In the genomic region with DNA sequence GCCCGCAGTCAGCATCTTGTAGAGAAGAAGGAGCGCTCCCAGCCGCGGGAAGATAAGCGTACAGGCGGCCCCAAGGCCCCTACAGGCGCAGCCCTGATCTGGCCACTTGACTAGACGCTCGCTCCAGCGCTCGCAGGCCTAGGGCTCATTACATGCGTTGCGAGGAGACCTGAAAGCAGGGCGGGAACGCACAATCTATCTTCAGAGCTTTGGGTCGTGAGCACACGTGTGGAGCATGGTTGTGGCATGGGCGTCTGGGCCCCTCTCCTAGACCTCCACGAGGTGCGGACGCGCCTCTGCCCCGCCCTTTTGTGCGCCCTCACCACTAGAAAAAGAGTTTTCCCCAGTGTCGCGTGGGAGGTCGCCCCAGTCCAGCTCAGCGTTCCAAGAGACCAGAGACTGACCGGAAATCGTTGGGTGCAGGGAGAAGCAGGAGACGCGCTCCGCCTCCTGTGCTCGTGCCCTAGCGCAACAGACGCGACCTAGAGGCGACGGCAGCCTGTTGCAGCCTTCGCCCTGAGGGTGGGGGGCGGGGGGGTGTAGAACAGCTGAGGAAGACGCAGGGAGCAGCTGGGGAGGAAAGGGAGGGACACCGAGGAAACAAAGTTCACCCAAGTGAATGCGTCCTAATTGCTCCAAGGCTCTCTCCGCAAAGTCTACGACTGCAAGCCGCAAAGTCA, we compare ENCODE assay signal across 1 cellular context.
TF ChIP-seq lines count a peak whose summit lies in the region.

No MANE protein-coding gene starts in this region.

TF ChIP-seq in WTC11, 78 proteins besides CTCF, POLR2A, EP300 and RAD21 (continued from another document and continues in another):
- TF ChIP-seq, protein P1, sequence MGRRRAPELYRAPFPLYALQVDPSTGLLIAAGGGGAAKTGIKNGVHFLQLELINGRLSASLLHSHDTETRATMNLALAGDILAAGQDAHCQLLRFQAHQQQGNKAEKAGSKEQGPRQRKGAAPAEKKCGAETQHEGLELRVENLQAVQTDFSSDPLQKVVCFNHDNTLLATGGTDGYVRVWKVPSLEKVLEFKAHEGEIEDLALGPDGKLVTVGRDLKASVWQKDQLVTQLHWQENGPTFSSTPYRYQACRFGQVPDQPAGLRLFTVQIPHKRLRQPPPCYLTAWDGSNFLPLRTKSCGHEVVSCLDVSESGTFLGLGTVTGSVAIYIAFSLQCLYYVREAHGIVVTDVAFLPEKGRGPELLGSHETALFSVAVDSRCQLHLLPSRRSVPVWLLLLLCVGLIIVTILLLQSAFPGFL (CRISPR knock-in tag; IDR thresholded peaks at IDR 0.05; ENCODE audit: borderline replicate concordance) = no peak
- TF ChIP-seq RELA (CRISPR knock-in tag; IDR thresholded peaks at IDR 0.05; ENCODE audit: borderline replicate concordance) (no peak), ZNF232 (CRISPR knock-in tag; IDR thresholded peaks at IDR 0.05) (no peak; the same call in 1 of the 2 replicates), IRF1 (CRISPR knock-in tag; IDR thresholded peaks at IDR 0.05) (0 out of 2 replicates have a peak, but pooled peaks have one; percentile 51), ETV6 (CRISPR knock-in tag; IDR thresholded peaks at IDR 0.05) (peak; percentile 65; the same call in 1 of the 2 replicates), NR1H2 (CRISPR knock-in tag; IDR thresholded peaks at IDR 0.05) (no peak), SMAD4 (CRISPR knock-in tag; IDR thresholded peaks at IDR 0.05) (peak; percentile 85), GRHL2 (CRISPR knock-in tag; IDR thresholded peaks at IDR 0.05; ENCODE audit: insufficient replicate concordance, severe bottlenecking) (no peak), TEAD4 (CRISPR knock-in tag; IDR thresholded peaks at IDR 0.05) (peak; percentile 90), PRRX2 (CRISPR knock-in tag; IDR thresholded peaks at IDR 0.05) (no peak), ZNF396 (CRISPR knock-in tag; IDR thresholded peaks at IDR 0.05; ENCODE audit: borderline replicate concordance) (no peak), ZNF317 (CRISPR knock-in tag; IDR thresholded peaks at IDR 0.05; ENCODE audit: borderline replicate concordance, low read depth) (0 out of 2 replicates have a peak, but pooled peaks have one; percentile 61), JAZF1 (CRISPR knock-in tag; IDR thresholded peaks at IDR 0.05) (no peak), SP1 (CRISPR knock-in tag; conservative IDR thresholded peaks at IDR 0.05) (no peak), EMX1 (CRISPR knock-in tag; IDR thresholded peaks at IDR 0.05) (no peak), HMGA2 (CRISPR knock-in tag; IDR thresholded peaks at IDR 0.05) (no peak), RORB (CRISPR knock-in tag; IDR thresholded peaks at IDR 0.05) (no peak), CREB1 (CRISPR knock-in tag; IDR thresholded peaks at IDR 0.05) (peak; percentile 74; the same call in 1 of the 2 replicates), ATF1 (CRISPR knock-in tag; IDR thresholded peaks at IDR 0.05) (peak; percentile 84; the same call in 1 of the 2 replicates), FOXP4 (CRISPR knock-in tag; IDR thresholded peaks at IDR 0.05) (peak; percentile 90), ZNF423 (CRISPR knock-in tag; IDR thresholded peaks at IDR 0.05) (no peak), STAT6 (CRISPR knock-in tag; conservative IDR thresholded peaks at IDR 0.05; ENCODE audit: low read depth) (no peak), KAT7 (CRISPR knock-in tag; IDR thresholded peaks at IDR 0.05; ENCODE audit: borderline replicate concordance) (peak; percentile 80; the same call in 1 of the 2 replicates), MXD4 (CRISPR knock-in tag; IDR thresholded peaks at IDR 0.05; ENCODE audit: borderline replicate concordance) (0 out of 2 replicates have a peak, but pooled peaks have one; percentile 27), MAX (CRISPR knock-in tag; IDR thresholded peaks at IDR 0.05) (peak; percentile 94), NFYB (CRISPR knock-in tag; conservative IDR thresholded peaks at IDR 0.05; ENCODE audit: low read depth) (0 out of 2 replicates have a peak, but pooled peaks have one; percentile 13), JUN (CRISPR knock-in tag; IDR thresholded peaks at IDR 0.05) (peak; percentile 92), ZNF671 (CRISPR knock-in tag; IDR thresholded peaks at IDR 0.05) (no peak), FOXK1 (CRISPR knock-in tag; IDR thresholded peaks at IDR 0.05) (peak; percentile 87; the same call in 1 of the 2 replicates), ELF4 (CRISPR knock-in tag; IDR thresholded peaks at IDR 0.05; ENCODE audit: low read depth) (no peak), ATF2 (CRISPR knock-in tag; IDR thresholded peaks at IDR 0.05; ENCODE audit: borderline replicate concordance, low read depth) (peak; percentile 71; the same call in 1 of the 2 replicates), ZNF263 (CRISPR knock-in tag; IDR thresholded peaks at IDR 0.05; ENCODE audit: low read depth) (no peak), ZNF512 (CRISPR knock-in tag; IDR thresholded peaks at IDR 0.05; ENCODE audit: borderline replicate concordance) (0 out of 2 replicates have a peak, but pooled peaks have one; percentile 6), CBFB (CRISPR knock-in tag; IDR thresholded peaks at IDR 0.05; ENCODE audit: low read depth) (peak; percentile 90; the same call in 1 of the 2 replicates), ZNF219 (CRISPR knock-in tag; IDR thresholded peaks at IDR 0.05; ENCODE audit: borderline replicate concordance) (peak; percentile 88; the same call in 1 of the 2 replicates), IRF2 (CRISPR knock-in tag; IDR thresholded peaks at IDR 0.05; ENCODE audit: borderline replicate concordance, low read depth) (no peak)
- TF ChIP-seq, protein P2, sequence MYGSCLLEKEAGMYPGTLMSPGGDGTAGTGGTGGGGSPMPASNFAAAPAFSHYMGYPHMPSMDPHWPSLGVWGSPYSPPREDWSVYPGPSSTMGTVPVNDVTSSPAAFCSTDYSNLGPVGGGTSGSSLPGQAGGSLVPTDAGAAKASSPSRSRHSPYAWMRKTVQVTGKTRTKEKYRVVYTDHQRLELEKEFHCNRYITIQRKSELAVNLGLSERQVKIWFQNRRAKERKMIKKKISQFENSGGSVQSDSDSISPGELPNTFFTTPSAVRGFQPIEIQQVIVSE (CRISPR knock-in tag; IDR thresholded peaks at IDR 0.05; ENCODE audit: borderline replicate concordance) = no peak
- TF ChIP-seq, protein P3, sequence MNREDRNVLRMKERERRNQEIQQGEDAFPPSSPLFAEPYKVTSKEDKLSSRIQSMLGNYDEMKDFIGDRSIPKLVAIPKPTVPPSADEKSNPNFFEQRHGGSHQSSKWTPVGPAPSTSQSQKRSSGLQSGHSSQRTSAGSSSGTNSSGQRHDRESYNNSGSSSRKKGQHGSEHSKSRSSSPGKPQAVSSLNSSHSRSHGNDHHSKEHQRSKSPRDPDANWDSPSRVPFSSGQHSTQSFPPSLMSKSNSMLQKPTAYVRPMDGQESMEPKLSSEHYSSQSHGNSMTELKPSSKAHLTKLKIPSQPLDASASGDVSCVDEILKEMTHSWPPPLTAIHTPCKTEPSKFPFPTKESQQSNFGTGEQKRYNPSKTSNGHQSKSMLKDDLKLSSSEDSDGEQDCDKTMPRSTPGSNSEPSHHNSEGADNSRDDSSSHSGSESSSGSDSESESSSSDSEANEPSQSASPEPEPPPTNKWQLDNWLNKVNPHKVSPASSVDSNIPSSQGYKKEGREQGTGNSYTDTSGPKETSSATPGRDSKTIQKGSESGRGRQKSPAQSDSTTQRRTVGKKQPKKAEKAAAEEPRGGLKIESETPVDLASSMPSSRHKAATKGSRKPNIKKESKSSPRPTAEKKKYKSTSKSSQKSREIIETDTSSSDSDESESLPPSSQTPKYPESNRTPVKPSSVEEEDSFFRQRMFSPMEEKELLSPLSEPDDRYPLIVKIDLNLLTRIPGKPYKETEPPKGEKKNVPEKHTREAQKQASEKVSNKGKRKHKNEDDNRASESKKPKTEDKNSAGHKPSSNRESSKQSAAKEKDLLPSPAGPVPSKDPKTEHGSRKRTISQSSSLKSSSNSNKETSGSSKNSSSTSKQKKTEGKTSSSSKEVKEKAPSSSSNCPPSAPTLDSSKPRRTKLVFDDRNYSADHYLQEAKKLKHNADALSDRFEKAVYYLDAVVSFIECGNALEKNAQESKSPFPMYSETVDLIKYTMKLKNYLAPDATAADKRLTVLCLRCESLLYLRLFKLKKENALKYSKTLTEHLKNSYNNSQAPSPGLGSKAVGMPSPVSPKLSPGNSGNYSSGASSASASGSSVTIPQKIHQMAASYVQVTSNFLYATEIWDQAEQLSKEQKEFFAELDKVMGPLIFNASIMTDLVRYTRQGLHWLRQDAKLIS (CRISPR knock-in tag; IDR thresholded peaks at IDR 0.05; ENCODE audit: borderline replicate concordance) = no peak
- TF ChIP-seq, protein P4, sequence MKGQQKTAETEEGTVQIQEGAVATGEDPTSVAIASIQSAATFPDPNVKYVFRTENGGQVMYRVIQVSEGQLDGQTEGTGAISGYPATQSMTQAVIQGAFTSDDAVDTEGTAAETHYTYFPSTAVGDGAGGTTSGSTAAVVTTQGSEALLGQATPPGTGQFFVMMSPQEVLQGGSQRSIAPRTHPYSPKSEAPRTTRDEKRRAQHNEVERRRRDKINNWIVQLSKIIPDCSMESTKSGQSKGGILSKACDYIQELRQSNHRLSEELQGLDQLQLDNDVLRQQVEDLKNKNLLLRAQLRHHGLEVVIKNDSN (CRISPR knock-in tag; IDR thresholded peaks at IDR 0.05) = peak; percentile 76
